27 cellular contexts compared by ENCODE assay signal in genomic region chr6:48628316-48628715, GRCh38.
DNase-seq lines count a peak whose midpoint lies in the region; ATAC-seq and TF ChIP-seq lines count a peak whose summit lies in the region.
"Had no signal": no experiment of that assay in that cellular context is flagged by ENCODE, and none has a peak within 500 bp of the region (broad histone marks: within the 10 kb centered on the region; RNA-seq: fewer than 3 reads in every experiment).

No MANE protein-coding gene starts in this region.

- no peak for TF ChIP-seq CTCF in uterus (IDR thresholded peaks at IDR 0.05)

- H3K4me1 ChIP-seq in neuronal stem cell (ENCODE audit: control insufficient read depth in 2 of 2, insufficient read depth in 1 of 2, low read depth in 1 of 2, low read length in 2 of 2): no peaks in the 10 kb centered on the region
- no peaks in the 10 kb centered on the region for H3K4me1 ChIP-seq in uterus
- H3K4me1 ChIP-seq: Caco-2, left ventricle myocardium inferior had no signal

- no peak overlapping the region for H2BK5ac ChIP-seq in neuronal stem cell (ENCODE audit: low read length)

- no peak overlapping the region for H4K91ac ChIP-seq in neuronal stem cell (ENCODE audit: low read depth, low read length, poor library complexity)

- H3K23ac ChIP-seq in neuronal stem cell (ENCODE audit: low read depth, low read length, poor library complexity): no peak overlapping the region

- H2BK120ac ChIP-seq in neuronal stem cell (ENCODE audit: low read depth, low read length): no peak overlapping the region

- whole genome bisulfite sequencing in neuronal stem cell (ENCODE audit: extremely low coverage in 2 of 2, insufficient read length in 2 of 2, insufficient replicate concordance in 1 of 2), 2 donors: no CpG with 5 or more reads among the region's 3 CpGs

- H3K4ac ChIP-seq in neuronal stem cell (ENCODE audit: low read length): no peak overlapping the region

- no peaks in the 10 kb centered on the region for H3K79me1 ChIP-seq in neuronal stem cell (ENCODE audit: low read depth, low read length)

- no peak overlapping the region for H2AFZ ChIP-seq in neuronal stem cell (ENCODE audit: low read length)

- DNase-seq in EL (peak; percentile 5), SK-N-MC (ENCODE audit: low read depth, low spot score) (no peak), fibroblast of gingiva (ENCODE audit: low read depth) (peak; percentile 1), neuronal stem cell (ENCODE audit: low spot score) (peak; percentile 11), uterus (no peak), DMS53 (lab: John Stamatoyannopoulos, UW) (no peak)
- DNase-seq: activated CD4-positive, alpha-beta memory T cell treated with anti-CD3 and anti-CD28 coated beads, Interleukin-2, amount 10 ng/mL, durations not matched to agents 7 days and 5 days; activated CD4-positive, CD25-positive, alpha-beta regulatory T cell treated with anti-CD3 and anti-CD28 coated beads, Interleukin-2, amount 50 U/mL, for 72 hours; activated CD8-positive, alpha-beta memory T cell treated with anti-CD3 and anti-CD28 coated beads, Interleukin-2, amount 50 U/mL, for 4 hours; activated naive CD4-positive, alpha-beta T cell; Caco-2; DMS79 treated with DMSO at 0.1 percent for 48 hours; effector memory CD4-positive, alpha-beta T cell; left ventricle myocardium inferior; mesenchymal stem cell; NCI-H1105 treated with DMSO at 0.1 percent for 48 hours; NCI-H2029; NCI-H526; PC-3; posterior cingulate gyrus had no signal

- H2BK15ac ChIP-seq in neuronal stem cell (ENCODE audit: low read length): no peak overlapping the region

- ATAC-seq in HG03025 (IDR thresholded peaks at IDR 0.05; ENCODE audit: low FRiP score, unreplicated experiment) (no peak), GM18867 (IDR thresholded peaks at IDR 0.05; ENCODE audit: unreplicated experiment) (no peak)
- ATAC-seq: K562; PC-3; sciatic nerve; stimulated activated effector memory CD8-positive, alpha-beta T cell treated with anti-CD3 and anti-CD28 coated beads, Interleukin-12 subunit alpha, Interleukin-12 subunit beta, amount 100 ng/mL, for 72 hours had no signal

- no peak overlapping the region for H3K18ac ChIP-seq in neuronal stem cell (ENCODE audit: low read length)

- H3K36me3 ChIP-seq in SK-N-MC (ENCODE audit: insufficient read depth, low read length) (no peaks in the 10 kb centered on the region), neuronal stem cell (replicated peaks in 1 of 2; ENCODE audit: control insufficient read depth in 2 of 2, insufficient read depth in 2 of 2, low read length in 2 of 2) (no peaks in the 10 kb centered on the region), uterus (no peaks in the 10 kb centered on the region)
- H3K36me3 ChIP-seq: left ventricle myocardium inferior had no signal

- no peak overlapping the region for H4K8ac ChIP-seq in neuronal stem cell (ENCODE audit: low read depth, low read length)

- H3K9me3 ChIP-seq in SK-N-MC (ENCODE audit: low read depth, low read length): no peaks in the 10 kb centered on the region
- H3K9me3 ChIP-seq in neuronal stem cell (replicated peaks in 1 of 2; ENCODE audit: control insufficient read depth in 2 of 2, insufficient read depth in 1 of 2, low read depth in 1 of 2, low read length in 2 of 2): no peaks in the 10 kb centered on the region
- H3K9me3 ChIP-seq in uterus: no peaks in the 10 kb centered on the region
- H3K9me3 ChIP-seq: Caco-2, left ventricle myocardium inferior had no signal

- H3K4me3 ChIP-seq in SK-N-MC (no peak overlapping the region), neuronal stem cell (ENCODE audit: low read length in 2 of 2) (no peak overlapping the region), uterus (no peak overlapping the region)
- H3K4me3 ChIP-seq: coronary artery, K562, left ventricle myocardium inferior had no signal

- no peak overlapping the region for H2AK5ac ChIP-seq in neuronal stem cell (ENCODE audit: low read depth, low read length)

- no peak for TF ChIP-seq POLR2A in uterus (IDR thresholded peaks at IDR 0.05)

- H3K27ac ChIP-seq in SK-N-MC: 0 out of 2 replicates have a peak overlapping the region, but pooled peaks have one; percentile 38
- no peak overlapping the region for H3K27ac ChIP-seq in neuronal stem cell (replicated peaks; ENCODE audit: low read length)
- no peak overlapping the region for H3K27ac ChIP-seq in uterus
- H3K27ac ChIP-seq: coronary artery, epithelial cell of prostate, left ventricle myocardium inferior had no signal

- H3K9ac ChIP-seq in SK-N-MC (ENCODE audit: insufficient read length): no peak overlapping the region
- H3K9ac ChIP-seq in neuronal stem cell (ENCODE audit: low read depth, low read length, poor library complexity): no peak overlapping the region

- no peak overlapping the region for H3K4me2 ChIP-seq in neuronal stem cell (ENCODE audit: insufficient read depth, low read length, poor library complexity, severe bottlenecking)

- intact Hi-C loops in uterus (cut with DNase I; ENCODE audit: low total_unique reads): no loop called here

- H3K14ac ChIP-seq in neuronal stem cell (ENCODE audit: low read length): no peak overlapping the region

- no peaks in the 10 kb centered on the region for H3K27me3 ChIP-seq in neuronal stem cell (ENCODE audit: control insufficient read depth in 3 of 3, insufficient read depth in 3 of 3, low read depth in 1 of 3, low read length in 3 of 3)
- H3K27me3 ChIP-seq in uterus: no peaks in the 10 kb centered on the region

- H2BK12ac ChIP-seq in neuronal stem cell (ENCODE audit: low read length): no peak overlapping the region

Comparison
In these comparisons a context has a peak if more than half of its experiments do, and no peak if none do; other contexts are left out.
1. DNase-seq: peak in EL (single experiment), fibroblast of gingiva (single experiment) and neuronal stem cell (single experiment); none in SK-N-MC (single experiment), uterus (0 of 2) and DMS53 (single experiment).